14 cellular contexts compared by ENCODE assay signal in the genomic region with DNA sequence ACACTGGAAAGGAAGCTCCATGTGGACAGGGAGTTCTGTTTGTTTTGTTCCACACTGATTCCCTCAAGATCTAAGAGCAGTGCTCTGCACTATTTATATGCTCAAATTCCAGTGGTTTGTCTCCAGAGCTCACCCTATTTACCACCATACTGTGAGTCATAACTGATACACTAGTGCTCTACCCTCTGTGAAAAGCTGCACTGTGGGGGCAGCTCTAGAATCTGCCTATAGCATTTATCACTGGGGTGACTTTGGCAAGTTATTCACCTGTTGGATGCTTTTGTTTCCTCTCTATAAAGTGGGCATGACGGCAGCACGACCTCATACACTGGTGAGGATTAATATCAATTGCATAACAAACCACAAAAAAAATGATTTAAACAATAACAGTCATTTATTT.
DNase-seq lines count a peak whose midpoint lies in the region; ATAC-seq and TF ChIP-seq lines count a peak whose summit lies in the region.
"Had no signal": no experiment of that assay in that cellular context is flagged by ENCODE, and none has a peak within 500 bp of the region (broad histone marks: within the 10 kb centered on the region; RNA-seq: fewer than 3 reads in every experiment).

No MANE protein-coding gene starts in this region.

- POLR2A ChIA-PET in MCF 10A (lab: Yijun Ruan, JAX) = no interaction called here

- DNase-seq in MCF 10A (ENCODE audit: unreplicated experiment) (peak; percentile 51), breast epithelium (ENCODE audit: low spot score in 2 of 2) (no peak), adipocyte (ENCODE audit: low read depth) (peak; percentile 6), fibroblast of villous mesenchyme (ENCODE audit: low read depth) (peak; percentile 71), heart left ventricle (no peak), thyroid gland (no peak)
- DNase-seq in stimulated activated effector memory CD8-positive, alpha-beta T cell treated with anti-CD3 and anti-CD28 coated beads, Interleukin-12 subunit alpha, Interleukin-12 subunit beta, amount 100 ng/mL, for 72 hours (ENCODE audit: low spot score in 2 of 2) = no peak
- DNase-seq in activated CD4-positive, alpha-beta T cell treated with anti-CD3 and anti-CD28 coated beads for 48 hours = no peak
- DNase-seq: lower lobe of right lung; NK-92 treated with Interleukin-12 subunit alpha and Interleukin-12 subunit beta, amount 100 ng/mL, for 24 hours; right cardiac atrium had no signal

- H3K27ac ChIP-seq in breast epithelium (no peak overlapping the region), heart left ventricle (no peak overlapping the region), thyroid gland (no peak overlapping the region)
- H3K27ac ChIP-seq: 22Rv1, lower lobe of right lung had no signal

- H3K36me3 Mint-ChIP-seq in MCF 10A (ENCODE audit: insufficient read depth, unreplicated experiment) = no peaks in the 10 kb centered on the region
- H3K36me3 Mint-ChIP-seq in stimulated activated effector memory CD8-positive, alpha-beta T cell treated with anti-CD3 and anti-CD28 coated beads, Interleukin-12 subunit alpha, Interleukin-12 subunit beta, amount 100 ng/mL, for 72 hours = no peaks in the 10 kb centered on the region
- H3K36me3 Mint-ChIP-seq: activated naive CD4-positive, alpha-beta T cell treated with anti-CD3 and anti-CD28 coated beads, Interleukin-2, amount 50 U/mL, for 24 hours; stimulated activated memory B cell treated with anti-CD40 and anti-IgM and Interleukin-4, amounts not matched to agents 10 μg/mL and 1 μg/mL and 100 μg/mL, for 72 hours had no signal

- TF ChIP-seq POLR2A in breast epithelium (IDR thresholded peaks at IDR 0.05) = no peak
- TF ChIP-seq POLR2A in heart left ventricle (IDR thresholded peaks at IDR 0.05) = no peak
- TF ChIP-seq POLR2A in thyroid gland (IDR thresholded peaks at IDR 0.05) = no peak

- WGBS in heart left ventricle, 4 donors = 66 to 95% (median 90%) methylated on average over 2 of the region's 2 CpGs
- WGBS in thyroid gland, 2 donors = 96 to 98% methylated on average over 2 of the region's 2 CpGs

- H3K4me3 ChIP-seq in breast epithelium (no peak overlapping the region), adipocyte (ENCODE audit: low read length) (no peak overlapping the region), fibroblast of villous mesenchyme (ENCODE audit: low read depth, low read length) (no peak overlapping the region), heart left ventricle (no peak overlapping the region), thyroid gland (replicated peaks in 1 of 3) (no peak overlapping the region)
- H3K4me3 ChIP-seq: lower lobe of right lung had no signal

- H3K27ac Mint-ChIP-seq in MCF 10A (ENCODE audit: low read depth, unreplicated experiment) = no peak overlapping the region
- H3K27ac Mint-ChIP-seq in stimulated activated effector memory CD8-positive, alpha-beta T cell treated with anti-CD3 and anti-CD28 coated beads, Interleukin-12 subunit alpha, Interleukin-12 subunit beta, amount 100 ng/mL, for 72 hours = no peak overlapping the region
- H3K27ac Mint-ChIP-seq: activated naive CD4-positive, alpha-beta T cell treated with anti-CD3 and anti-CD28 coated beads, Interleukin-2, amount 50 U/mL, for 24 hours; stimulated activated memory B cell treated with anti-CD40 and anti-IgM and Interleukin-4, amounts not matched to agents 10 μg/mL and 1 μg/mL and 100 μg/mL, for 72 hours had no signal

- no peaks in the 10 kb centered on the region for H3K4me1 ChIP-seq in breast epithelium
- peaks cover 4% of the 10 kb centered on the region for H3K4me1 ChIP-seq in adipocyte (ENCODE audit: control insufficient read depth, insufficient read depth, low read length)
- H3K4me1 ChIP-seq in heart left ventricle = no peaks in the 10 kb centered on the region
- H3K4me1 ChIP-seq in thyroid gland = no peaks in the 10 kb centered on the region
- H3K4me1 ChIP-seq: lower lobe of right lung had no signal

- TF ChIP-seq CTCF in MCF 10A (IDR thresholded peaks at IDR 0.05; ENCODE audit: unreplicated experiment) = no peak
- TF ChIP-seq CTCF in breast epithelium (IDR thresholded peaks at IDR 0.05) = no peak
- TF ChIP-seq CTCF in fibroblast of villous mesenchyme (IDR thresholded peaks at IDR 0.05; ENCODE audit: insufficient read depth, low read depth, low read length) = no peak
- no peak for TF ChIP-seq CTCF in heart left ventricle (IDR thresholded peaks at IDR 0.05)
- no peak for TF ChIP-seq CTCF in thyroid gland (IDR thresholded peaks at IDR 0.05)

- no peaks in the 10 kb centered on the region for H3K27me3 ChIP-seq in breast epithelium
- H3K27me3 ChIP-seq in adipocyte (replicated peaks; ENCODE audit: control insufficient read depth, insufficient read depth, low read length) = no peaks in the 10 kb centered on the region
- no peaks in the 10 kb centered on the region for H3K27me3 ChIP-seq in heart left ventricle
- H3K27me3 ChIP-seq in thyroid gland = no peaks in the 10 kb centered on the region

- H3K36me3 ChIP-seq in breast epithelium (no peaks in the 10 kb centered on the region), adipocyte (ENCODE audit: control insufficient read depth, insufficient read depth, low read length, severe bottlenecking) (no peaks in the 10 kb centered on the region), heart left ventricle (no peaks in the 10 kb centered on the region), thyroid gland (no peaks in the 10 kb centered on the region)
- H3K36me3 ChIP-seq: lower lobe of right lung had no signal

- H3K27me3 Mint-ChIP-seq in MCF 10A (ENCODE audit: insufficient read depth, unreplicated experiment) = no peaks in the 10 kb centered on the region
- H3K27me3 Mint-ChIP-seq: activated naive CD4-positive, alpha-beta T cell treated with anti-CD3 and anti-CD28 coated beads, Interleukin-2, amount 50 U/mL, for 24 hours; stimulated activated memory B cell treated with anti-CD40 and anti-IgM and Interleukin-4, amounts not matched to agents 10 μg/mL and 1 μg/mL and 100 μg/mL, for 72 hours had no signal

- H3K9me3 ChIP-seq in breast epithelium = no peaks in the 10 kb centered on the region
- no peaks in the 10 kb centered on the region for H3K9me3 ChIP-seq in adipocyte (ENCODE audit: control insufficient read depth, low read length)
- no peaks in the 10 kb centered on the region for H3K9me3 ChIP-seq in heart left ventricle
- H3K9me3 ChIP-seq in thyroid gland = no peaks in the 10 kb centered on the region
- H3K9me3 ChIP-seq: lower lobe of right lung had no signal

- peaks cover 8% of the 10 kb centered on the region for H3K4me1 Mint-ChIP-seq in MCF 10A (ENCODE audit: insufficient read depth, unreplicated experiment)
- no peaks in the 10 kb centered on the region for H3K4me1 Mint-ChIP-seq in stimulated activated effector memory CD8-positive, alpha-beta T cell treated with anti-CD3 and anti-CD28 coated beads, Interleukin-12 subunit alpha, Interleukin-12 subunit beta, amount 100 ng/mL, for 72 hours
- H3K4me1 Mint-ChIP-seq: activated naive CD4-positive, alpha-beta T cell treated with anti-CD3 and anti-CD28 coated beads, Interleukin-2, amount 50 U/mL, for 24 hours; stimulated activated memory B cell treated with anti-CD40 and anti-IgM and Interleukin-4, amounts not matched to agents 10 μg/mL and 1 μg/mL and 100 μg/mL, for 72 hours had no signal

- no peak overlapping the region for H3K9ac ChIP-seq in adipocyte (ENCODE audit: low read length)

- CTCF ChIA-PET in MCF 10A (lab: Yijun Ruan, JAX) = no interaction called here

- no peak overlapping the region for H3K4me3 Mint-ChIP-seq in MCF 10A (ENCODE audit: unreplicated experiment)
- no peak overlapping the region for H3K4me3 Mint-ChIP-seq in stimulated activated effector memory CD8-positive, alpha-beta T cell treated with anti-CD3 and anti-CD28 coated beads, Interleukin-12 subunit alpha, Interleukin-12 subunit beta, amount 100 ng/mL, for 72 hours
- H3K4me3 Mint-ChIP-seq: activated naive CD4-positive, alpha-beta T cell treated with anti-CD3 and anti-CD28 coated beads, Interleukin-2, amount 50 U/mL, for 24 hours; stimulated activated memory B cell treated with anti-CD40 and anti-IgM and Interleukin-4, amounts not matched to agents 10 μg/mL and 1 μg/mL and 100 μg/mL, for 72 hours had no signal

- intact Hi-C loops in MCF 10A (cut with micrococcal nuclease) = no loop called here
- intact Hi-C loops in breast epithelium (cut with DNase I; ENCODE audit: low total_unique reads) = no loop called here
- intact Hi-C loops in heart left ventricle (cut with DNase I) = no loop called here
- intact Hi-C loops in thyroid gland (cut with DNase I) = no loop called here

- peak; percentile 32 for ATAC-seq in stimulated activated effector memory CD8-positive, alpha-beta T cell treated with anti-CD3 and anti-CD28 coated beads, Interleukin-12 subunit alpha, Interleukin-12 subunit beta, amount 100 ng/mL, for 72 hours
- no peak for ATAC-seq in heart left ventricle
- ATAC-seq: lower lobe of right lung, right cardiac atrium had no signal

- BruUV-seq in MCF 10A (replicated peaks; lab: Mats Ljungman, UMichigan) = no TSS peak

- H3K9me3 Mint-ChIP-seq in MCF 10A (ENCODE audit: unreplicated experiment) = no peaks in the 10 kb centered on the region
- peaks cover 4% of the 10 kb centered on the region for H3K9me3 Mint-ChIP-seq in stimulated activated effector memory CD8-positive, alpha-beta T cell treated with anti-CD3 and anti-CD28 coated beads, Interleukin-12 subunit alpha, Interleukin-12 subunit beta, amount 100 ng/mL, for 72 hours
- H3K9me3 Mint-ChIP-seq: stimulated activated memory B cell treated with anti-CD40 and anti-IgM and Interleukin-4, amounts not matched to agents 10 μg/mL and 1 μg/mL and 100 μg/mL, for 72 hours had no signal

Comparison
In these comparisons a context has a peak if more than half of its experiments do, and no peak if none do; other contexts are left out.
1. DNase-seq: peak in MCF 10A (single experiment), adipocyte (single experiment) and fibroblast of villous mesenchyme (single experiment); none in breast epithelium (0 of 2), stimulated activated effector memory CD8-positive, alpha-beta T cell treated with anti-CD3 and anti-CD28 coated beads, Interleukin-12 subunit alpha, Interleukin-12 subunit beta, amount 100 ng/mL, for 72 hours (0 of 2), heart left ventricle (0 of 5), activated CD4-positive, alpha-beta T cell treated with anti-CD3 and anti-CD28 coated beads for 48 hours (single experiment) and thyroid gland (0 of 2).